In the genomic region with DNA sequence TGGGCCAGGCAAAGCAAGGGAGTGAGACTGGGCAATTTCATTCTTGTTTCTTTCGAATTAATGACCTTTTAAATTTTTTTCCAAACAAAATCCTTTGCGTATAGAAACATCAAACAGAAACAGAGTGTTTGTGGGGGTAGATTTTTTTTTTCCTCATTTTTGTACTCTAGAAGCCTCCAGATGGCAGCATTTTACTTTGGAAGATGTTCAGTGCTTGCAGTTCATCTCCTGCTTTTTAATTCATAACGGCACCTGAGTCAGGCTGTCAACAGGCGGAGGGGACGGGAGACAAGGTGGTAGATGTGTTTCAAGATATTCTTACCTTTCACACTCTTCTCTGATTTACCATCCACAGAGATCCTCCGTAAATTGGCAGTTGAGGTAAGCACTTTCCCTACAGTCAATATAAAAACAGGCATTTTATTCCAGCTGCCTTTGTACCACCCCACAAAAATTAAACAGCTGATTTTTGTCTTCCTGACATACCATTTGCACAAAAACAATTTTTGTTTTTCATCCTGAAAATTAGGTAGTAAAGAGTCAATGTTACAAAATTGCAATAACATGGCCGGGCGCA, we compare ENCODE assay signal across 9 cellular contexts.
DNase-seq lines count a peak whose midpoint lies in the region; ATAC-seq and TF ChIP-seq lines count a peak whose summit lies in the region.
"Had no signal": no experiment of that assay in that cellular context is flagged by ENCODE, and none has a peak within 500 bp of the region (broad histone marks: within the 10 kb centered on the region; RNA-seq: fewer than 3 reads in every experiment).

No MANE protein-coding gene starts in this region.

- H3K9me3 Mint-ChIP-seq in activated CD4-positive, alpha-beta T cell treated with anti-CD3 and anti-CD28 coated beads, Interleukin-2, amount 10 ng/mL, durations not matched to agents 24 days and 14 days: no peaks in the 10 kb centered on the region
- H3K9me3 Mint-ChIP-seq: stimulated activated naive CD8-positive, alpha-beta T cell treated with anti-CD3 and anti-CD28 coated beads, Interleukin-15, Interleukin-2, amounts not matched to agents 100 ng/mL and 50 ng/mL, for 24 hours had no signal

- intact Hi-C loops in activated CD4-positive, alpha-beta T cell treated with anti-CD3 and anti-CD28 coated beads, Interleukin-2, amount 10 ng/mL, durations not matched to agents 24 days and 14 days (cut with micrococcal nuclease): no loop called here

- TF ChIP-seq CTCF in AG04449 (IDR thresholded peaks at IDR 0.05; ENCODE audit: insufficient read depth, low read length, missing control alignments) (peak; percentile 3), GM13977 (IDR thresholded peaks at IDR 0.05; ENCODE audit: extremely low read depth, insufficient read depth, missing control alignments) (peak; percentile 42)

- no peak overlapping the region for H3K4me3 ChIP-seq in AG04449 (ENCODE audit: low read depth, low read length)

- ATAC-seq in HG02588 (IDR thresholded peaks at IDR 0.05; ENCODE audit: unreplicated experiment) (no peak), HG02763 (IDR thresholded peaks at IDR 0.05; ENCODE audit: unreplicated experiment) (no peak)

- in situ Hi-C loops in GM13977 (cut with MboI; ENCODE audit: low pct_unique_long_range_greater_than_20kb, low sequenced_read_pairs, unreplicated experiment): no loop called here

- H3K27ac Mint-ChIP-seq in activated CD4-positive, alpha-beta T cell treated with anti-CD3 and anti-CD28 coated beads, Interleukin-2, amount 10 ng/mL, durations not matched to agents 24 days and 14 days: no peak overlapping the region
- H3K27ac Mint-ChIP-seq: stimulated activated naive CD8-positive, alpha-beta T cell treated with anti-CD3 and anti-CD28 coated beads, Interleukin-15, Interleukin-2, amounts not matched to agents 100 ng/mL and 50 ng/mL, for 24 hours had no signal

- H3K4me3 Mint-ChIP-seq in activated CD4-positive, alpha-beta T cell treated with anti-CD3 and anti-CD28 coated beads, Interleukin-2, amount 10 ng/mL, durations not matched to agents 24 days and 14 days: no peak overlapping the region
- H3K4me3 Mint-ChIP-seq: stimulated activated naive CD8-positive, alpha-beta T cell treated with anti-CD3 and anti-CD28 coated beads, Interleukin-15, Interleukin-2, amounts not matched to agents 100 ng/mL and 50 ng/mL, for 24 hours had no signal

- CTCF ChIA-PET in AG04449 (lab: Yijun Ruan, JAX): no interaction called here

- no peaks in the 10 kb centered on the region for H3K36me3 Mint-ChIP-seq in activated CD4-positive, alpha-beta T cell treated with anti-CD3 and anti-CD28 coated beads, Interleukin-2, amount 10 ng/mL, durations not matched to agents 24 days and 14 days (ENCODE audit: low read depth)

- DNase-seq in AG04449 (ENCODE audit: low read depth, low spot score) (no peak), GM13977 (ENCODE audit: low spot score) (peak; percentile 12), M059J (ENCODE audit: low read depth) (peak; percentile 35), astrocyte of the hippocampus (ENCODE audit: low read depth, low spot score) (peak; percentile 36), lung microvascular endothelial cell (ENCODE audit: low read depth in 2 of 2) (peak; percentile 12 to 16)
- DNase-seq in activated CD4-positive, alpha-beta T cell treated with anti-CD3 and anti-CD28 coated beads, Interleukin-2, amount 10 ng/mL, durations not matched to agents 24 days and 14 days: no peak

- POLR2A ChIA-PET in AG04449 (lab: Yijun Ruan, JAX): no interaction called here

- peaks cover 3% of the 10 kb centered on the region for H3K27me3 Mint-ChIP-seq in activated CD4-positive, alpha-beta T cell treated with anti-CD3 and anti-CD28 coated beads, Interleukin-2, amount 10 ng/mL, durations not matched to agents 24 days and 14 days

- H3K4me1 Mint-ChIP-seq in activated CD4-positive, alpha-beta T cell treated with anti-CD3 and anti-CD28 coated beads, Interleukin-2, amount 10 ng/mL, durations not matched to agents 24 days and 14 days: no peaks in the 10 kb centered on the region

Comparison
In these comparisons a context has a peak if more than half of its experiments do, and no peak if none do; other contexts are left out.
1. DNase-seq: peak in GM13977 (single experiment), M059J (single experiment), astrocyte of the hippocampus (single experiment) and lung microvascular endothelial cell (2 of 2); none in AG04449 (single experiment) and activated CD4-positive, alpha-beta T cell treated with anti-CD3 and anti-CD28 coated beads, Interleukin-2, amount 10 ng/mL, durations not matched to agents 24 days and 14 days (single experiment).